Comparison of ENCODE assay signal across 20 cellular contexts in genomic region chr9:128765499-128765898, GRCh38.
"Had no signal": no experiment of that assay in that cellular context is flagged by ENCODE, and none has a peak within 500 bp of the region (broad histone marks: within the 10 kb centered on the region; RNA-seq: fewer than 3 reads in every experiment).

No MANE protein-coding gene starts in this region.

- H3K36me3 ChIP-seq: prostate gland, right atrium auricular region, suprapubic skin had no signal

- ATAC-seq: activated CD8-positive, alpha-beta T cell treated with anti-CD3 and anti-CD28 coated beads, Interleukin-2, amount 10 ng/mL, durations not matched to agents 7 days and 5 days; heart right ventricle; mucosa of descending colon had no signal

- H3K27ac ChIP-seq: heart right ventricle, prostate gland, right atrium auricular region, SK-N-MC, stomach, suprapubic skin, tibial nerve, VCaP had no signal

- H3K27ac Mint-ChIP-seq: activated CD4-positive, alpha-beta T cell treated with anti-CD3 and anti-CD28 coated beads, Interleukin-2, amount 10 ng/mL, durations not matched to agents 7 days and 5 days; activated CD8-positive, alpha-beta T cell treated with anti-CD3 and anti-CD28 coated beads, Interleukin-2, amount 10 ng/mL, durations not matched to agents 7 days and 5 days had no signal

- H3K9me3 ChIP-seq: heart right ventricle, mucosa of descending colon, prostate gland, right atrium auricular region, stomach, suprapubic skin, tibial nerve had no signal

- H3K27me3 Mint-ChIP-seq: activated CD4-positive, alpha-beta T cell treated with anti-CD3 and anti-CD28 coated beads, Interleukin-2, amount 10 ng/mL, durations not matched to agents 7 days and 5 days; brain had no signal

- H3K4me3 Mint-ChIP-seq: activated CD4-positive, alpha-beta T cell treated with anti-CD3 and anti-CD28 coated beads, Interleukin-2, amount 10 ng/mL, durations not matched to agents 7 days and 5 days; activated CD8-positive, alpha-beta T cell treated with anti-CD3 and anti-CD28 coated beads, Interleukin-2, amount 10 ng/mL, durations not matched to agents 7 days and 5 days had no signal

- DNase-seq: activated CD4-positive, alpha-beta T cell treated with anti-CD3 and anti-CD28 coated beads, Interleukin-2, amount 10 ng/mL, durations not matched to agents 7 days and 5 days; activated CD4-positive, CD25-positive, alpha-beta regulatory T cell treated with anti-CD3 and anti-CD28 coated beads, Interleukin-2, amount 50 U/mL, for 72 hours; activated CD8-positive, alpha-beta T cell treated with anti-CD3 and anti-CD28 coated beads, Interleukin-2, amount 10 ng/mL, durations not matched to agents 7 days and 5 days; activated T-cell treated with anti-CD3 and anti-CD28 coated beads, Interleukin-2, amount 50 U/mL, for 1 hour; dermis blood vessel endothelial cell; effector CD8-positive, alpha-beta T cell; erythroblast; foreskin fibroblast; heart right ventricle; mesendoderm; mucosa of descending colon; stimulated activated CD4-positive, alpha-beta T cell treated with anti-CD3 and anti-CD28 coated beads, Interleukin-4, amount 100 ng/mL, for 24 hours; stomach had no signal

- H3K27me3 ChIP-seq: heart right ventricle, right atrium auricular region, stomach, suprapubic skin, tibial nerve had no signal

- H3K9me3 Mint-ChIP-seq: activated CD4-positive, alpha-beta T cell treated with anti-CD3 and anti-CD28 coated beads, Interleukin-2, amount 10 ng/mL, durations not matched to agents 7 days and 5 days; brain had no signal

- H3K4me3 ChIP-seq: heart right ventricle, mucosa of descending colon, prostate gland, right atrium auricular region, SK-N-MC, stomach, suprapubic skin, tibial nerve had no signal
